31 cellular contexts compared by ENCODE assay signal in genomic region chr2:220560192-220560591, GRCh38.
DNase-seq lines count a peak whose midpoint lies in the region; ATAC-seq, FAIRE-seq and TF ChIP-seq lines count a peak whose summit lies in the region.
"Had no signal": no experiment of that assay in that cellular context is flagged by ENCODE, and none has a peak within 500 bp of the region (broad histone marks: within the 10 kb centered on the region; RNA-seq: fewer than 3 reads in every experiment).

No MANE protein-coding gene starts in this region.

- no peak overlapping the region for H3K27ac ChIP-seq in HepG2 (ENCODE audit: extremely low read length, insufficient read depth, low read length)
- H3K27ac ChIP-seq in right lobe of liver = no peak overlapping the region
- H3K27ac ChIP-seq: 22Rv1; A549; BLaER1; BLaER1 treated with 17β-estradiol and CSF1 and Interleukin-3, amounts not matched to agents 10 nM and 100 nM; C4-2B had no signal

- H3K27me3 ChIP-seq in HepG2 (ENCODE audit: control insufficient read depth in 1 of 2, insufficient read depth in 2 of 2, low read length in 2 of 2) (no peaks in the 10 kb centered on the region), right lobe of liver (no peaks in the 10 kb centered on the region)
- H3K27me3 ChIP-seq: BE2C; BLaER1; BLaER1 treated with 17β-estradiol and CSF1 and Interleukin-3, amounts not matched to agents 10 nM and 100 nM had no signal

- TF ChIP-seq RAD21 in HepG2 (CRISPR knock-in tag; IDR thresholded peaks at IDR 0.05) = no peak

- FAIRE-seq in HepG2 (lab: Jason Lieb, UNC) (no peak), D721Med (lab: Jason Lieb, UNC) (no peak)
- FAIRE-seq: A204.1, A549 had no signal

- CTCF ChIA-PET in HepG2 (lab: Yijun Ruan, JAX; ENCODE audit: low intra/inter-chr PET ratio, low total read pairs) = no interaction called here

- TF ChIP-seq CTCF in HepG2 (CRISPR knock-in tag; IDR thresholded peaks at IDR 0.05) (no peak), right lobe of liver (IDR thresholded peaks at IDR 0.05) (no peak), D721Med (IDR thresholded peaks at IDR 0.05; ENCODE audit: insufficient read depth, missing control alignments) (no peak)

- under 1% methylated on average over 6 of the region's 7 CpGs for WGBS in HepG2 (ENCODE audit: low lambda C conversion rate)
- 79% methylated on average over 3 of the region's 7 CpGs for WGBS in right lobe of liver (ENCODE audit: insufficient coverage, low coverage, low lambda C conversion rate, missing lambda C conversion rate)

- POLR2A ChIA-PET in HepG2 (lab: Yijun Ruan, JAX) = no interaction called here

- in situ Hi-C loops in HepG2 (cut with HindIII; ENCODE audit: extremely low pct_ligation_motif_present, low pct_unique_long_range_greater_than_20kb) = no loop called here

- H3K36me3 ChIP-seq in HepG2 (replicated peaks in 1 of 2; ENCODE audit: control insufficient read depth in 1 of 2, insufficient read depth in 2 of 2, low read length in 2 of 2) = no peaks in the 10 kb centered on the region
- no peaks in the 10 kb centered on the region for H3K36me3 ChIP-seq in right lobe of liver
- H3K36me3 ChIP-seq: BE2C; BLaER1; BLaER1 treated with 17β-estradiol and CSF1 and Interleukin-3, amounts not matched to agents 10 nM and 100 nM had no signal

- TF ChIP-seq EP300 in HepG2 (IDR thresholded peaks at IDR 0.05; ENCODE audit: low read depth in 2 of 2, low read length in 2 of 2) = no peak
- no peak for TF ChIP-seq EP300 in HepG2 (CRISPR knock-in tag; IDR thresholded peaks at IDR 0.05; ENCODE audit: borderline replicate concordance)

- no TSS peak for BruUV-seq in HepG2 (replicated peaks; lab: Mats Ljungman, UMichigan)

- no peaks in the 10 kb centered on the region for H3K79me2 ChIP-seq in HepG2 (ENCODE audit: insufficient read depth, low read length)

- H3K4me3 ChIP-seq in HepG2 (replicated peaks in 1 of 3; ENCODE audit: insufficient read depth in 1 of 3, low read depth in 2 of 3, low read length in 3 of 3) = no peak overlapping the region
- no peak overlapping the region for H3K4me3 ChIP-seq in right lobe of liver
- H3K4me3 ChIP-seq: A549; BLaER1; BLaER1 treated with 17β-estradiol and CSF1 and Interleukin-3, amounts not matched to agents 10 nM and 100 nM had no signal

- ATAC-seq in left lobe of liver (peak; percentile 72), HepG2 (peak; percentile 43; the same call in 2 of the 3 replicates), right lobe of liver (peak in 3 of 4 donors; percentile 23 to 78 (median 49)), HG02759 (IDR thresholded peaks at IDR 0.05; ENCODE audit: unreplicated experiment) (no peak)
- ATAC-seq: A549; CD8-positive, alpha-beta T cell had no signal

- H2AFZ ChIP-seq in HepG2 (ENCODE audit: low read length) = no peak overlapping the region

- no peak overlapping the region for H3K4me2 ChIP-seq in HepG2 (ENCODE audit: low read depth, low read length)
- H3K4me2 ChIP-seq: A549; BLaER1; BLaER1 treated with 17β-estradiol and CSF1 and Interleukin-3, amounts not matched to agents 10 nM and 100 nM had no signal

- intact Hi-C loops in HepG2 (cut with micrococcal nuclease; ENCODE audit: unreplicated experiment) = no loop called here
- intact Hi-C loops in right lobe of liver (cut with DNase I) = no loop called here

- H3K9me3 ChIP-seq in HepG2 (ENCODE audit: low read length) (peaks cover 8% of the 10 kb centered on the region), right lobe of liver (no peaks in the 10 kb centered on the region)
- H3K9me3 ChIP-seq: A549; BE2C; BLaER1; BLaER1 treated with 17β-estradiol and CSF1 and Interleukin-3, amounts not matched to agents 10 nM and 100 nM; Caco-2 had no signal

- H3K4me1 ChIP-seq in HepG2 (ENCODE audit: insufficient read depth, low read length) (no peaks in the 10 kb centered on the region), right lobe of liver (no peaks in the 10 kb centered on the region)
- H3K4me1 ChIP-seq: A549, BE2C, Caco-2 had no signal

- no peak overlapping the region for H3K9ac ChIP-seq in HepG2 (ENCODE audit: insufficient read depth, low read depth, low read length)
- H3K9ac ChIP-seq: BLaER1; BLaER1 treated with 17β-estradiol and CSF1 and Interleukin-3, amounts not matched to agents 10 nM and 100 nM had no signal

- H4K20me1 ChIP-seq in HepG2 (ENCODE audit: insufficient read depth, low read length) = no peaks in the 10 kb centered on the region
- H4K20me1 ChIP-seq: BLaER1; BLaER1 treated with 17β-estradiol and CSF1 and Interleukin-3, amounts not matched to agents 10 nM and 100 nM had no signal

- TF ChIP-seq POLR2A in HepG2 (IDR thresholded peaks at IDR 0.05; ENCODE audit: insufficient read depth in 1 of 2, low read depth in 2 of 2, low read length in 2 of 2) (no peak), right lobe of liver (IDR thresholded peaks at IDR 0.05) (no peak)

- DNase-seq in left lobe of liver (ENCODE audit: low spot score) (no peak), HepG2 (ENCODE audit: low spot score) (no peak), right lobe of liver (no peak), GF-D8 (lab: John Stamatoyannopoulos, UW) (no peak), D721Med (ENCODE audit: insufficient read length, low spot score) (no peak)
- DNase-seq: 8988T; ACHN; AML-193; BE2C; C1 segment of cervical spinal cord; Caco-2; Calu3; CD4-positive, alpha-beta memory T cell; CD4-positive, alpha-beta T cell; CD4-positive, CD25-positive, alpha-beta regulatory T cell; CD8-positive, alpha-beta memory T cell; CD8-positive, alpha-beta T cell; COR-L47; DMS 273 treated with DMSO at 0.1 percent for 48 hours; DMS153; DMS53; DMS79; DND-41; EL had no signal

TF ChIP-seq in HepG2, 621 proteins besides CTCF, POLR2A, EP300 and RAD21:
- TF ChIP-seq MYNN (CRISPR knock-in tag; IDR thresholded peaks at IDR 0.05; ENCODE audit: low read depth) (no peak), ZNF616 (CRISPR knock-in tag; IDR thresholded peaks at IDR 0.05; ENCODE audit: low read depth) (no peak), SCMH1 (CRISPR knock-in tag; IDR thresholded peaks at IDR 0.05; ENCODE audit: borderline replicate concordance) (no peak), ZMYM4 (CRISPR knock-in tag; IDR thresholded peaks at IDR 0.05) (no peak), ZNF691 (CRISPR knock-in tag; IDR thresholded peaks at IDR 0.05; ENCODE audit: borderline replicate concordance, low read depth) (no peak), SIX1 (CRISPR knock-in tag; IDR thresholded peaks at IDR 0.05; ENCODE audit: borderline replicate concordance) (no peak)
